1 cellular context compared by ENCODE assay signal in genomic region chr12:56522486-56523193, GRCh38.
TF ChIP-seq lines count a peak whose summit lies in the region.

No MANE protein-coding gene starts in this region.

TF ChIP-seq in K562, 482 proteins besides CTCF, POLR2A, EP300 and RAD21 (continued from another document):
- TF ChIP-seq STAT6 (CRISPR knock-in tag; IDR thresholded peaks at IDR 0.05) (no peak), CBFA2T3 (IDR thresholded peaks at IDR 0.05) (peak; percentile 16; the same call in 1 of the 2 replicates), TCF3 (CRISPR knock-in tag; IDR thresholded peaks at IDR 0.05) (0 out of 2 replicates have a peak, but pooled peaks have one; percentile 18)
